11 cellular contexts compared by ENCODE assay signal in the genomic region with DNA sequence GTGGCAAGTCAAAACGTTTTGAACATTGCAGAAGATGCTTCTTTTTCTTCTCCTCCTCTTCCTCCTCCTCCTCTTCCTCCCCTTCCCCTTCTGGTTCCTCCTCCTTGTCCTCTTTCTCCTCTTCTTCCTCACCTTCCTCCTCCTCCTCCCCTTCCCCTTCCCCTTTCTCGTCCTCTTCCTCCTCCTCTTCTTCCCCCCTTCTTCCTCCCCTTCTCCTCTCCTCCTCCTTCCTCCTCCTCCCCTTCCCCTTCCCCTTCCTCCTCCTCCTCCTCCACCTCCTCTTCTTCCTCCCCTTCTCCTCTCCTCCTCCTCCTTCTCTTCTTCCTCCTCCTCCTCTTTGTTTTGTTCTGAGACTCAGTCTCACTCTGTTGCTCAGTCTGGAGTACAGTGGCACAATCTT.
"Had no signal": no experiment of that assay in that cellular context is flagged by ENCODE, and none has a peak within 500 bp of the region (broad histone marks: within the 10 kb centered on the region; RNA-seq: fewer than 3 reads in every experiment).

No MANE protein-coding gene starts in this region.

- H3K4me3 ChIP-seq: GM23248, GM23338, HAP-1 had no signal

- H3K4me2 ChIP-seq: GM23338 had no signal

- H3K9me3 ChIP-seq: HAP-1 had no signal

- H3K27ac ChIP-seq: GM23248 had no signal

- DNase-seq: GM23248, GOT3, H7, H9, HCEC 1CT, HFFc6 had no signal

- H3K9ac ChIP-seq: GM23248 had no signal

- H3K4me1 ChIP-seq: HAP-1 had no signal

- H2AFZ ChIP-seq: GM23248, GM23338 had no signal

- ATAC-seq: GM23338, HCT116 had no signal

- FAIRE-seq: H1, H54 had no signal

- H3K36me3 ChIP-seq: HAP-1 had no signal
